28 cellular contexts compared by ENCODE assay signal in the genomic region with DNA sequence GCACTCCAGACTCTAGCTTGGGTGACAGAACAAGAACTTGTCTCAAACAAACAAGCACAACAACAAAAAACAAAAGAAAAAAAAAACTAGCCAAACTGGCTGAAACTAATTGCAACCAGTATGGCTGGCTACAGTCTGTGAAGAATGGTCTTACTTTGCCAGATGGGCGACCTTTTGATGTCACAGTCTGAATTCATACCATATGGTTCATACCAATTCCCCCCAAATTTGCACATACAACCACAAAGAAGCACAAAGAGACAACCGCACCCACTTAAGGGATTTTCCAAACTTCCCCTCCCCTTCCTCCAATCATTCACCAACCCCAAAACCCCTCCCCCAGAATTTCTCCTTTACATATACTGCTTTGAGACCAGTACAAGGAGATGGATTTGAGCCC.
DNase-seq lines count a peak whose midpoint lies in the region; ATAC-seq and TF ChIP-seq lines count a peak whose summit lies in the region.
"Had no signal": no experiment of that assay in that cellular context is flagged by ENCODE, and none has a peak within 500 bp of the region (broad histone marks: within the 10 kb centered on the region; RNA-seq: fewer than 3 reads in every experiment).

No MANE protein-coding gene starts in this region.

- no peaks in the 10 kb centered on the region for H3K9me2 ChIP-seq in GM23338 (ENCODE audit: insufficient read depth)

- no peak overlapping the region for H3K27ac ChIP-seq in GM23338 (ENCODE audit: low read depth)
- H3K27ac ChIP-seq: PC-9, RWPE1 had no signal

- no peaks in the 10 kb centered on the region for H3F3A ChIP-seq in GM23338 (replicated peaks; ENCODE audit: low read depth)

- H3K4me1 Mint-ChIP-seq in GM23338 (no peaks in the 10 kb centered on the region), activated B cell treated with CpG ODN at 0.5 μM for 24 hours (peaks cover 36% of the 10 kb centered on the region), memory B cell (peaks cover 20% of the 10 kb centered on the region)
- no peaks in the 10 kb centered on the region for H3K4me1 Mint-ChIP-seq in activated T-helper 17 cell treated with anti-CD3 and anti-CD28 coated beads, Interleukin-2, amount 50 U/mL, for 72 hours
- H3K4me1 Mint-ChIP-seq: CD14-positive monocyte had no signal

- CTCF ChIA-PET in activated B cell treated with CpG ODN at 0.5 μM for 24 hours (lab: Charles Lee), result no interaction called here

- H3K27ac Mint-ChIP-seq in GM23338 (no peak overlapping the region), activated B cell treated with CpG ODN at 0.5 μM for 24 hours (no peak overlapping the region), memory B cell (no peak overlapping the region)
- no peak overlapping the region for H3K27ac Mint-ChIP-seq in activated T-helper 17 cell treated with anti-CD3 and anti-CD28 coated beads, Interleukin-2, amount 50 U/mL, for 72 hours
- H3K27ac Mint-ChIP-seq: CD8-positive, alpha-beta memory T cell had no signal

- no peaks in the 10 kb centered on the region for H3K79me2 ChIP-seq in GM23338 (replicated peaks; ENCODE audit: insufficient read depth)

- DNase-seq in GM12865 (ENCODE audit: low read depth), result peak; percentile 52
- DNase-seq in GM23338 (ENCODE audit: low spot score), result no peak
- no peak for DNase-seq in activated B cell treated with CpG ODN at 0.5 μM for 24 hours
- no peak for DNase-seq in memory B cell (ENCODE audit: low spot score in 2 of 2)
- DNase-seq in HUDEP-2 (lab: John Stamatoyannopoulos, UW; ENCODE audit: unreplicated experiment in 76 of 76), result no peak
- DNase-seq in GM13976 (ENCODE audit: low spot score), result no peak
- DNase-seq in NCI-H1694 treated with DMSO at 0.1 percent for 48 hours (lab: John Stamatoyannopoulos, UW), result no peak
- DNase-seq: 8988T; ACHN; BE2C; CD8-positive, alpha-beta memory T cell; DMS153; DND-41; Karpas-422; NCI-H1092 treated with DMSO at 0.1 percent for 48 hours; NCI-H1436; NCI-H187 treated with DMSO at 0.1 percent for 48 hours; NCI-H446; NCI-H524 treated with DMSO at 0.1 percent for 48 hours; NCI-H82; NK-92 treated with Interleukin-12 subunit alpha and Interleukin-12 subunit beta, amount 100 ng/mL, for 24 hours; PC-9; SHP77; T-helper 1 cell had no signal

- intact Hi-C loops in activated B cell treated with CpG ODN at 0.5 μM for 24 hours (cut with micrococcal nuclease), result no loop called here

- peak overlapping the region; percentile 69; the same call in 1 of the 2 replicates for H2AFZ ChIP-seq in GM23338
- H2AFZ ChIP-seq: PC-9 had no signal

- no peaks in the 10 kb centered on the region for H3K27me3 ChIP-seq in GM23338 (ENCODE audit: insufficient read depth)
- H3K27me3 ChIP-seq: BE2C had no signal

- H3K36me3 ChIP-seq in GM23338 (ENCODE audit: insufficient read depth), result no peaks in the 10 kb centered on the region
- H3K36me3 ChIP-seq: BE2C had no signal

- H3K36me3 Mint-ChIP-seq in GM23338 (ENCODE audit: low read depth) (no peaks in the 10 kb centered on the region), activated B cell treated with CpG ODN at 0.5 μM for 24 hours (ENCODE audit: low read depth) (no peaks in the 10 kb centered on the region), memory B cell (no peaks in the 10 kb centered on the region)
- H3K36me3 Mint-ChIP-seq in activated T-helper 17 cell treated with anti-CD3 and anti-CD28 coated beads, Interleukin-2, amount 50 U/mL, for 72 hours (ENCODE audit: low read depth), result no peaks in the 10 kb centered on the region
- H3K36me3 Mint-ChIP-seq: CD14-positive monocyte had no signal

- H3K4me1 ChIP-seq in GM23338 (ENCODE audit: insufficient read depth), result no peaks in the 10 kb centered on the region

- no peak for TF ChIP-seq CTCF in GM12865 (IDR thresholded peaks at IDR 0.05; ENCODE audit: insufficient read depth, low read depth, low read length, missing control alignments)
- TF ChIP-seq CTCF in GM23338 (conservative IDR thresholded peaks at IDR 0.05; ENCODE audit: low read depth in 2 of 2), result no peak
- TF ChIP-seq CTCF in activated B cell treated with CpG ODN at 0.5 μM for 24 hours (IDR thresholded peaks at IDR 0.05), result no peak
- no peak for TF ChIP-seq CTCF in GM13976 (IDR thresholded peaks at IDR 0.05; ENCODE audit: borderline replicate concordance, control extremely low read depth, extremely low read depth, insufficient read depth, missing control alignments)

- H3K27me3 Mint-ChIP-seq in GM23338 (ENCODE audit: insufficient read depth, low read depth, poor library complexity) (peaks cover 7% of the 10 kb centered on the region), activated B cell treated with CpG ODN at 0.5 μM for 24 hours (no peaks in the 10 kb centered on the region), memory B cell (no peaks in the 10 kb centered on the region)
- no peaks in the 10 kb centered on the region for H3K27me3 Mint-ChIP-seq in activated T-helper 17 cell treated with anti-CD3 and anti-CD28 coated beads, Interleukin-2, amount 50 U/mL, for 72 hours

- ATAC-seq in GM23338 (no peak), activated B cell treated with CpG ODN at 0.5 μM for 24 hours (ENCODE audit: low read depth) (peak; percentile 32), memory B cell (ENCODE audit: low read depth) (peak; percentile 42)
- no peak for ATAC-seq in activated T-helper 17 cell treated with anti-CD3 and anti-CD28 coated beads, Interleukin-2, amount 50 U/mL, for 72 hours (replicated peaks)
- ATAC-seq: HepG2 had no signal

- no peak overlapping the region for H3K4me3 Mint-ChIP-seq in GM23338
- H3K4me3 Mint-ChIP-seq in activated B cell treated with CpG ODN at 0.5 μM for 24 hours, result no peak overlapping the region
- no peak overlapping the region for H3K4me3 Mint-ChIP-seq in memory B cell
- no peak overlapping the region for H3K4me3 Mint-ChIP-seq in activated T-helper 17 cell treated with anti-CD3 and anti-CD28 coated beads, Interleukin-2, amount 50 U/mL, for 72 hours
- H3K4me3 Mint-ChIP-seq: CD14-positive monocyte; CD8-positive, alpha-beta memory T cell had no signal

- H4K20me1 ChIP-seq in GM23338 (replicated peaks; ENCODE audit: insufficient read depth), result no peaks in the 10 kb centered on the region

- in situ Hi-C loops in GM13976 (cut with MboI; ENCODE audit: low sequenced_read_pairs, unreplicated experiment), result no loop called here

- no peak overlapping the region for H3K4me2 ChIP-seq in GM23338
- H3K4me2 ChIP-seq: PC-9 had no signal

- POLR2A ChIA-PET in activated B cell treated with CpG ODN at 0.5 μM for 24 hours (lab: Charles Lee), result interaction anchor here (1.3 to 1.8 kb wide), 2 partner anchors 22 to 23 kb away, joined by 4 to 8 read pairs; no protein-coding TSS in a partner anchor

- H3K4me3 ChIP-seq in GM12865 (ENCODE audit: low read depth, low read length) (no peak overlapping the region), GM23338 (no peak overlapping the region)
- H3K4me3 ChIP-seq: PC-9 had no signal

- H3K9me3 Mint-ChIP-seq in GM23338, result no peaks in the 10 kb centered on the region
- peaks cover 3% of the 10 kb centered on the region for H3K9me3 Mint-ChIP-seq in activated B cell treated with CpG ODN at 0.5 μM for 24 hours
- no peaks in the 10 kb centered on the region for H3K9me3 Mint-ChIP-seq in memory B cell
- no peaks in the 10 kb centered on the region for H3K9me3 Mint-ChIP-seq in activated T-helper 17 cell treated with anti-CD3 and anti-CD28 coated beads, Interleukin-2, amount 50 U/mL, for 72 hours
- H3K9me3 Mint-ChIP-seq: CD14-positive monocyte had no signal

TF ChIP-seq in GM23338, 12 proteins besides CTCF, POLR2A, EP300 and RAD21 (continues in another document):
- no peak for TF ChIP-seq EZH2phosphoT487 (IDR thresholded peaks at IDR 0.05; ENCODE audit: unreplicated experiment)

Comparison
In these comparisons a context has a peak if more than half of its experiments do, and no peak if none do; other contexts are left out.
1. ATAC-seq: peak in activated B cell treated with CpG ODN at 0.5 μM for 24 hours (single experiment) and memory B cell (single experiment); none in GM23338 (single experiment) and activated T-helper 17 cell treated with anti-CD3 and anti-CD28 coated beads, Interleukin-2, amount 50 U/mL, for 72 hours (single experiment).